22 cellular contexts compared by ENCODE assay signal in the genomic region with DNA sequence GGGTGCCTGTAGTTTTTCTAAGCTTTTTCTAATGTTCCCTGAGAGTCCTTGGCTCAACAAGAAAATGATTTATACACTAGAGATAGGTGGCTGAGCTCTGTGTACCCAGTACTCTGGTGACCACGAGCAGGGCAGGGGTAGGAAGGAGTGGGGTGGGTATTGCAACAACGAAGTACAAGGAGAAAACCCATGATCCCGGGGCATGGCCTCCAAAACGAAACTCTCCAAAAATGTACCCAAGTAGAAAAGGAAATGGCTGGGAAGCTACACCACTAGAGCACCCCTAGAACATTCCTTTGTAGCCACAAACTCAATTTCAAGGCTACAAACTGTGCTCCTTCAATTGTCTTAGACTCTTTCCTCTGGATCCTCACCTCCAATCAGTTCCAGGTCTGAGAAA.
"Had no signal": no experiment of that assay in that cellular context is flagged by ENCODE, and none has a peak within 500 bp of the region (broad histone marks: within the 10 kb centered on the region; RNA-seq: fewer than 3 reads in every experiment).

No MANE protein-coding gene starts in this region.

- H3K27me3 ChIP-seq: breast epithelium, gastroesophageal sphincter, heart right ventricle, neural progenitor cell, pancreas, right lobe of liver had no signal

- H3K9me3 ChIP-seq: breast epithelium, gastroesophageal sphincter, heart right ventricle, left ventricle myocardium inferior, pancreas, right lobe of liver had no signal

- H3K36me3 ChIP-seq: breast epithelium, neural progenitor cell, pancreas, right lobe of liver had no signal

- H3K4me1 ChIP-seq: breast epithelium, neural progenitor cell, pancreas, right lobe of liver had no signal

- H3K4me3 ChIP-seq: breast epithelium, gastroesophageal sphincter, heart right ventricle, left ventricle myocardium inferior, neural progenitor cell, pancreas, right lobe of liver had no signal

- ATAC-seq: activated T-helper 17 cell treated with anti-CD3 and anti-CD28 coated beads, Interleukin-2, amount 50 U/mL, for 72 hours; gastroesophageal sphincter; heart right ventricle; pancreas; right lobe of liver; stimulated activated naive B cell treated with anti-CD40 and anti-IgM and Interleukin-4, amounts not matched to agents 10 μg/mL and 1 μg/mL and 100 μg/mL, for 72 hours had no signal

- H3K9ac ChIP-seq: neural progenitor cell had no signal

- H3K4me2 ChIP-seq: neural progenitor cell had no signal

- DNase-seq: activated B cell treated with CpG ODN at 0.5 μM for 24 hours; activated CD4-positive, alpha-beta memory T cell treated with anti-CD3 and anti-CD28 coated beads, Interleukin-2, amount 10 ng/mL, durations not matched to agents 7 days and 5 days; activated CD4-positive, alpha-beta T cell treated with anti-CD3 and anti-CD28 coated beads for 4 hours; activated naive CD4-positive, alpha-beta T cell treated with Interleukin-2 at 50 U/mL for 16 hours; activated naive CD8-positive, alpha-beta T cell treated with anti-CD3 and anti-CD28 coated beads, Interleukin-2, amount 10 ng/mL, durations not matched to agents 7 days and 5 days; activated T-cell treated with anti-CD3 and anti-CD28 coated beads, Interleukin-2, amount 50 U/mL, for 1 hour; anterior cingulate cortex; effector CD4-positive, alpha-beta T cell; heart right ventricle; kidney glomerular epithelial cell; left ventricle myocardium inferior; naive B cell; pancreas; right lobe of liver; stimulated activated CD4-positive, alpha-beta T cell treated with anti-CD3 and anti-CD28 coated beads, Interleukin-4, amount 100 ng/mL, for 4 hours; stimulated activated naive B cell treated with anti-CD40 and anti-IgM and Interleukin-4, amounts not matched to agents 10 μg/mL and 1 μg/mL and 100 μg/mL, for 72 hours; T-helper 1 cell; T-helper 9 cell had no signal

- H3K27ac ChIP-seq: heart right ventricle, left ventricle myocardium inferior, neural progenitor cell, pancreas, right lobe of liver had no signal

- H2AFZ ChIP-seq: neural progenitor cell had no signal
